21 cellular contexts compared by ENCODE assay signal in genomic region chr2:42205337-42205736, GRCh38. TPM values are rescaled to one million over a fixed set of nuclear protein-coding genes. Genes with fewer than 3 reads are reported as not detected.
DNase-seq lines count a peak whose midpoint lies in the region; ATAC-seq, FAIRE-seq and TF ChIP-seq lines count a peak whose summit lies in the region.
"Had no signal": no experiment of that assay in that cellular context is flagged by ENCODE, and none has a peak within 500 bp of the region (broad histone marks: within the 10 kb centered on the region; RNA-seq: fewer than 3 reads in every experiment).

No MANE protein-coding gene starts in this region.

- no peak overlapping the region for H3K9ac ChIP-seq in SK-N-MC (ENCODE audit: insufficient read length)
- H3K9ac ChIP-seq in GM12878 (ENCODE audit: control insufficient read depth, insufficient read depth, low read length): no peak overlapping the region

- H3K27ac ChIP-seq in CD4-positive, alpha-beta memory T cell (ENCODE audit: low read depth, low read length): no peak overlapping the region
- H3K27ac ChIP-seq in SK-N-MC (peak overlapping the region; percentile 52; the same call in 1 of the 2 replicates), GM12878 (ENCODE audit: control insufficient read depth, insufficient read depth) (no peak overlapping the region)
- H3K27ac ChIP-seq: PC-9, SJCRH30 had no signal

- ATAC-seq in GM12878 (peak; percentile 39; the same call in 1 of the 3 replicates), HG02759 (IDR thresholded peaks at IDR 0.05; ENCODE audit: unreplicated experiment) (no peak), GM18498 (IDR thresholded peaks at IDR 0.05; ENCODE audit: unreplicated experiment) (no peak), GM19023 (IDR thresholded peaks at IDR 0.05; ENCODE audit: unreplicated experiment) (no peak)
- ATAC-seq: K562, Right ventricle myocardium inferior had no signal

- TF ChIP-seq RAD21 in GM12878 (IDR thresholded peaks at IDR 0.05; ENCODE audit: insufficient read depth, low read depth, low read length): no peak

- peaks cover 8 to 19% of the 10 kb centered on the region in 2 donors for H3K36me3 Mint-ChIP-seq in CD4-positive, alpha-beta memory T cell
- peaks cover 4% of the 10 kb centered on the region for H3K36me3 Mint-ChIP-seq in nephron (ENCODE audit: low read depth)

- TF ChIP-seq CTCF in GM12878 (IDR thresholded peaks at IDR 0.05 in 2 of 3, conservative IDR thresholded peaks at IDR 0.05 in 1 of 3; ENCODE audit: control insufficient read depth in 2 of 3, extremely low read depth in 1 of 3, insufficient read depth in 1 of 3, low read depth in 3 of 3, low read length in 3 of 3) (no peak), nephron (IDR thresholded peaks at IDR 0.05; ENCODE audit: unreplicated experiment in 3 of 3) (no peak)

- peaks cover 54 to 85% (median 67%) of the 10 kb centered on the region in 4 donors for H3K4me1 Mint-ChIP-seq in CD4-positive, alpha-beta memory T cell
- H3K4me1 Mint-ChIP-seq in nephron: peaks cover 27% of the 10 kb centered on the region

- no peak for TF ChIP-seq EP300 in GM12878 (IDR thresholded peaks at IDR 0.05; ENCODE audit: borderline replicate concordance in 1 of 2, control insufficient read depth in 1 of 2, low read depth in 2 of 2, low read length in 2 of 2)

- RAD21 ChIA-PET in GM12878 (lab: Charles Lee; ENCODE audit: unreplicated experiment): interaction anchor here (1.9 kb wide), 1 partner anchor 109 kb away, joined by 7 read pairs; no protein-coding TSS in a partner anchor

- peaks cover 38% of the 10 kb centered on the region for H3K79me2 ChIP-seq in GM12878 (ENCODE audit: control insufficient read depth, insufficient read depth, low read length)

- no peak for DNase-seq in CD4-positive, alpha-beta memory T cell
- no peak for DNase-seq in SK-N-MC (ENCODE audit: low read depth, low spot score)
- no peak for DNase-seq in GM12878 (ENCODE audit: low read depth, low spot score)
- DNase-seq: DMS53, Kasumi-1, NCI-H1092 treated with DMSO at 0.1 percent for 48 hours, NCI-H1436, NCI-H187, NCI-H2081 treated with DMSO at 0.1 percent for 48 hours, NCI-H446, NCI-H524 treated with DMSO at 0.1 percent for 48 hours, NCI-H774, PC-9, SJCRH30 had no signal

- POLR2A ChIA-PET in CD4-positive, alpha-beta memory T cell (lab: Charles Lee; ENCODE audit: partially characterized antibody): interaction anchor here (1.4 to 2.1 kb wide), 2 partner anchors 18 to 37 kb away, joined by 4 to 5 read pairs; no protein-coding TSS in a partner anchor
- POLR2A ChIA-PET in GM12878 (lab: Charles Lee): no interaction called here

- peaks cover 82% of the 10 kb centered on the region for H3K4me1 ChIP-seq in CD4-positive, alpha-beta memory T cell (ENCODE audit: insufficient read depth, low read length)
- H3K4me1 ChIP-seq in GM12878 (ENCODE audit: control insufficient read depth, insufficient read depth, low read length): no peaks in the 10 kb centered on the region
- H3K4me1 ChIP-seq: SJCRH30 had no signal

- H3K9me3 ChIP-seq in CD4-positive, alpha-beta memory T cell (ENCODE audit: control insufficient read depth in 1 of 2, low read length in 2 of 2): no peaks in the 10 kb centered on the region
- no peaks in the 10 kb centered on the region for H3K9me3 ChIP-seq in SK-N-MC (ENCODE audit: low read depth, low read length)
- no peaks in the 10 kb centered on the region for H3K9me3 ChIP-seq in GM12878 (replicated peaks; ENCODE audit: control insufficient read depth, insufficient read depth, low read length)
- H3K9me3 ChIP-seq: SJCRH30 had no signal

- H3K36me3 ChIP-seq in CD4-positive, alpha-beta memory T cell (ENCODE audit: insufficient read depth, low read length): peaks cover 3% of the 10 kb centered on the region
- H3K36me3 ChIP-seq in SK-N-MC (ENCODE audit: insufficient read depth, low read length): no peaks in the 10 kb centered on the region
- H3K36me3 ChIP-seq in GM12878 (ENCODE audit: control insufficient read depth in 2 of 2, insufficient read depth in 2 of 2, low read length in 1 of 2): no peaks in the 10 kb centered on the region

- H3K4me2 ChIP-seq in GM12878 (ENCODE audit: control insufficient read depth, insufficient read depth): no peak overlapping the region
- H3K4me2 ChIP-seq: PC-9 had no signal

- H3K27me3 Mint-ChIP-seq in CD4-positive, alpha-beta memory T cell: no peaks in the 10 kb centered on the region
- no peaks in the 10 kb centered on the region for H3K27me3 Mint-ChIP-seq in nephron (ENCODE audit: low read depth)

- in situ Hi-C loops in GM12878 (cut with MboI): no loop called here

- no peak overlapping the region for H2AFZ ChIP-seq in GM12878 (ENCODE audit: control insufficient read depth, low read depth, low read length)
- H2AFZ ChIP-seq: PC-9 had no signal

- no peaks in the 10 kb centered on the region for H3K27me3 ChIP-seq in CD4-positive, alpha-beta memory T cell (ENCODE audit: insufficient read depth, low read length)
- no peaks in the 10 kb centered on the region for H3K27me3 ChIP-seq in GM12878 (replicated peaks in 1 of 2; ENCODE audit: control insufficient read depth in 2 of 2, insufficient read depth in 2 of 2, low read length in 1 of 2)
- H3K27me3 ChIP-seq: SJCRH30 had no signal

- SMC1A ChIA-PET in GM12878 (lab: Charles Lee; ENCODE audit: uncharacterized antibody, unreplicated experiment): interaction anchor here (0.6 to 3.8 kb wide), 5 partner anchors 9 to 109 kb away, joined by 3 to 18 read pairs (median 6); no protein-coding TSS in a partner anchor

- FAIRE-seq in GM12878 (lab: Jason Lieb, UNC): no peak
- FAIRE-seq: GM19239, K562 had no signal

- no peaks in the 10 kb centered on the region for H4K20me1 ChIP-seq in GM12878 (ENCODE audit: control insufficient read depth, insufficient read depth)

- no peak overlapping the region for H3K4me3 ChIP-seq in CD4-positive, alpha-beta memory T cell (ENCODE audit: low read length in 2 of 2)
- no peak overlapping the region for H3K4me3 ChIP-seq in SK-N-MC
- H3K4me3 ChIP-seq in GM12878: no peak overlapping the region
- H3K4me3 ChIP-seq: K562, PC-9, SJCRH30 had no signal

- intact Hi-C loops in CD4-positive, alpha-beta memory T cell (cut with micrococcal nuclease): loop anchor here (5.0 kb wide), 1 partner anchor 37 kb away; no protein-coding TSS in a partner anchor
- intact Hi-C loops in GM12878 (cut with micrococcal nuclease; ENCODE audit: unreplicated experiment): no loop called here

- no peak for TF ChIP-seq POLR2A in GM12878 (IDR thresholded peaks at IDR 0.05; ENCODE audit: low read depth, low read length)

- no TSS peak for BruUV-seq in GM12878 (replicated peaks; lab: Mats Ljungman, UMichigan)

- peak overlapping the region in 5 of 8 donors; percentile 1 to 23 (median 7) for H3K4me3 Mint-ChIP-seq in CD4-positive, alpha-beta memory T cell
- no peak overlapping the region for H3K4me3 Mint-ChIP-seq in nephron

- H3K27ac Mint-ChIP-seq in CD4-positive, alpha-beta memory T cell: peak overlapping the region in 3 of 7 donors; percentile 4 to 55 (median 20)
- peak overlapping the region; percentile 1 to 44 (median 19) for H3K27ac Mint-ChIP-seq in nephron

- CTCF ChIA-PET in CD4-positive, alpha-beta memory T cell (lab: Charles Lee; ENCODE audit: partially characterized antibody): interaction anchor here (0.9 to 4.2 kb wide), 4 partner anchors 9 to 123 kb away, joined by 3 to 26 read pairs (median 4); no protein-coding TSS in a partner anchor
- CTCF ChIA-PET in GM12878 (lab: Yijun Ruan, JAX): interaction anchor here (1.2 to 2.0 kb wide), 2 partner anchors 109 to 118 kb away, joined by 3 to 6 read pairs; no protein-coding TSS in a partner anchor

- H3K9me3 Mint-ChIP-seq in CD4-positive, alpha-beta memory T cell: no peaks in the 10 kb centered on the region
- no peaks in the 10 kb centered on the region for H3K9me3 Mint-ChIP-seq in nephron

TF ChIP-seq in GM12878, 131 proteins besides CTCF, POLR2A, EP300 and RAD21 (continues in another document):
- TF ChIP-seq IRF3 (IDR thresholded peaks at IDR 0.05) (no peak), GATAD2B (conservative IDR thresholded peaks at IDR 0.05; ENCODE audit: low read depth) (no peak), NR2F1 (conservative IDR thresholded peaks at IDR 0.05) (no peak)

RNA-seq across cellular contexts. Expression of gene EML4, which starts 36.2 kb away (rescaled TPM):
- 100 to 1,000 TPM; 168 to 172 TPM for total RNA-seq in CD4-positive, alpha-beta memory T cell
- 100 to 1,000 TPM in 1 of 2 donors, 10 to 100 TPM in 1; 52.8 to 113 TPM for polyA plus RNA-seq in CD4-positive, alpha-beta memory T cell
- total RNA-seq in GM12878 (2013; cell fraction: nucleolus; rRNA removed): 180 and 187 TPM in 2 replicates
- total RNA-seq in GM12878 (2014; rRNA removed): 70.9 and 82.6 TPM in 2 replicates
- total RNA-seq in GM12878 (2014; rRNA removed; fragmentation: Illumina TruSeq; extraction: Trizol): 82.9 and 83.6 TPM in 2 replicates
- 80.9 and 91.3 TPM in 2 replicates for total RNA-seq in GM12878 (2021)
- polyA plus RNA-seq in GM12878 (2011; ENCODE audit: low read depth): 23.3 TPM
- 85.1 and 110 TPM in 2 replicates for polyA plus RNA-seq in GM12878 (2011; rRNA removed)
- polyA plus RNA-seq in GM12878 (2011; cell fraction: cytosol; rRNA removed): 35.9 and 42.7 TPM in 2 replicates
- 68.7 and 75.4 TPM in 2 replicates for polyA plus RNA-seq in GM12878 (2011; cell fraction: nucleus; rRNA removed)
- 29.2 and 32.3 TPM in 2 replicates for polyA plus RNA-seq in GM12878 (2012)
- polyA plus RNA-seq in GM12878 (2014; fragmentation: Illumina TruSeq; extraction: Trizol): 78.5 and 95.8 TPM in 2 replicates
- 10 to 100 TPM; 23.1 to 30.8 TPM for polyA plus RNA-seq in GM12878 (2014; fragmentation: Nextera tagmentation; extraction: Ambion mirVana)
- polyA plus RNA-seq in GM12878 (2014; rRNA removed): 49.6 and 54.1 TPM in 2 replicates
- polyA plus RNA-seq in GM12878 (2016; fragmentation: Nextera tagmentation; extraction: Ambion mirVana): 10 to 100 TPM; 76.2 to 87.0 TPM
- polyA minus RNA-seq in GM12878 (2011; rRNA and poly(A)+ RNA removed): 97.9 and 138 TPM in 2 replicates
- polyA minus RNA-seq in GM12878 (2011; cell fraction: cytosol; rRNA and poly(A)+ RNA removed): 23.4 and 35.6 TPM in 2 replicates
- 58.8 and 107 TPM in 2 replicates for polyA minus RNA-seq in GM12878 (2011; cell fraction: nucleus; rRNA and poly(A)+ RNA removed)

Comparison
In these comparisons a context has a peak if more than half of its experiments do, and no peak if none do; other contexts are left out.
1. H3K4me3 Mint-ChIP-seq: peak in CD4-positive, alpha-beta memory T cell (5 of 8); none in nephron (0 of 3).